Comparison of ENCODE assay signal across 20 cellular contexts in the genomic region with DNA sequence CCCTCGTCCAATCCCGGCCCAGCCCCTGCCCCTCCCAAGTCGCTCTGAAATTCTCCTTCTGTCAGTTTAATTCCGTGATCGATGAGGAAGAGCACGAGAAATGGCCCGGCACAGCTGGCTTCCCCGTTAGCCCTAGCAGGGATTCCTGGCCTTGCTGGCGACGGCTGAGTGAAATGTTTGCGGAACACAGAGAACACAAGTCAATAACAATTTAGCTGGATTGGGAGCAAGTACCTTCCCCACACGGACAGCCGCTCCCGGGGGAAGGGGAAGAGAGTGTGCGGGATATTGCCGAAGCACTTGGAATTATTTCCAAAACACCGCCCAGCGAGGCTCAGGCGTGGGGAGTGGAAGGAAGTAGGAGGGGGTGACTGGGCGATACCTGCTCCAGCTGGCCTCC.
DNase-seq lines count a peak whose midpoint lies in the region; ATAC-seq and TF ChIP-seq lines count a peak whose summit lies in the region.
"Had no signal": no experiment of that assay in that cellular context is flagged by ENCODE, and none has a peak within 500 bp of the region (broad histone marks: within the 10 kb centered on the region; RNA-seq: fewer than 3 reads in every experiment).

No MANE protein-coding gene starts in this region.

- no peak overlapping the region for H3K4me3 Mint-ChIP-seq in H9
- H3K4me3 Mint-ChIP-seq in endodermal cell = no peak overlapping the region
- H3K4me3 Mint-ChIP-seq in natural killer cell = no peak overlapping the region
- H3K4me3 Mint-ChIP-seq: activated T-helper 1 cell treated with anti-CD3 and anti-CD28 coated beads, Interleukin-12 subunit alpha, Interleukin-12 subunit beta, Interleukin-2, Interleukin-4 antibody, amounts not matched to agents 30 ng/mL and 10 ng/mL and 1 ng/mL, durations not matched to agents 14 hours and 24 hours and 36 hours had no signal

- H3K4me3 ChIP-seq in endodermal cell (ENCODE audit: low read length) (no peak overlapping the region), osteoblast (ENCODE audit: insufficient read depth, low read length) (peak overlapping the region; percentile 46)
- H3K4me3 ChIP-seq: cardiac muscle cell, lower lobe of right lung had no signal

- no peak overlapping the region for H2BK5ac ChIP-seq in H9 (ENCODE audit: insufficient read length, low read length)

- no peaks in the 10 kb centered on the region for H3K79me2 ChIP-seq in H9 (ENCODE audit: insufficient read depth, low read length)
- H3K79me2 ChIP-seq in osteoblast (ENCODE audit: insufficient read depth, low read length) = no peaks in the 10 kb centered on the region

- H3K36me3 Mint-ChIP-seq in H9 (ENCODE audit: insufficient read depth in 1 of 3, low read depth in 3 of 3) = peaks cover 0 to 2% (median 0%) of the 10 kb centered on the region in 3 experiments; a peak in 1 of 7 replicates
- no peaks in the 10 kb centered on the region for H3K36me3 Mint-ChIP-seq in endodermal cell (ENCODE audit: low read depth)
- no peaks in the 10 kb centered on the region for H3K36me3 Mint-ChIP-seq in natural killer cell

- H3K9me3 Mint-ChIP-seq in H9 (no peaks in the 10 kb centered on the region), endodermal cell (no peaks in the 10 kb centered on the region), natural killer cell (no peaks in the 10 kb centered on the region)
- H3K9me3 Mint-ChIP-seq: activated T-helper 1 cell treated with anti-CD3 and anti-CD28 coated beads, Interleukin-12 subunit alpha, Interleukin-12 subunit beta, Interleukin-2, Interleukin-4 antibody, amounts not matched to agents 30 ng/mL and 10 ng/mL and 1 ng/mL, durations not matched to agents 14 hours and 24 hours and 36 hours had no signal

- TF ChIP-seq CTCF in H9 (conservative IDR thresholded peaks at IDR 0.05) (no peak), endodermal cell (conservative IDR thresholded peaks at IDR 0.05) (no peak), osteoblast (IDR thresholded peaks at IDR 0.05; ENCODE audit: extremely low read depth, low read depth, low read length) (no peak), natural killer cell (IDR thresholded peaks at IDR 0.05) (no peak), GM13977 (IDR thresholded peaks at IDR 0.05; ENCODE audit: extremely low read depth, insufficient read depth, missing control alignments) (no peak)

- H2BK15ac ChIP-seq in H9 (ENCODE audit: low read depth, low read length) = no peak overlapping the region

- no peaks in the 10 kb centered on the region for H3K27me3 ChIP-seq in H9 (ENCODE audit: insufficient read depth, low read length)
- H3K27me3 ChIP-seq in endodermal cell (ENCODE audit: control insufficient read depth, insufficient read depth, low read length, poor library complexity, severe bottlenecking) = no peaks in the 10 kb centered on the region
- H3K27me3 ChIP-seq in osteoblast (ENCODE audit: insufficient read depth, low read length) = no peaks in the 10 kb centered on the region
- H3K27me3 ChIP-seq: cardiac muscle cell had no signal

- no peak overlapping the region for H3K18ac ChIP-seq in H9 (ENCODE audit: insufficient read length, low read depth, low read length)

- H3K27me3 Mint-ChIP-seq in H9 (ENCODE audit: low read depth) (no peaks in the 10 kb centered on the region), endodermal cell (ENCODE audit: insufficient read depth) (no peaks in the 10 kb centered on the region), natural killer cell (ENCODE audit: low read depth in 2 of 2) (no peaks in the 10 kb centered on the region)

- no peak overlapping the region for H4K91ac ChIP-seq in H9 (ENCODE audit: insufficient read length, low read depth, low read length)

- H2BK20ac ChIP-seq in H9 (ENCODE audit: low read depth, low read length, poor library complexity, severe bottlenecking) = no peak overlapping the region

- no peak overlapping the region for H3T11ph ChIP-seq in H9 (ENCODE audit: low read length)

- DNase-seq in H9 (no peak), NCI-H82 (lab: John Stamatoyannopoulos, UW) (peak; percentile 87), endodermal cell (no peak), osteoblast (ENCODE audit: insufficient read length, low spot score, missing footprints) (peak; percentile 90), natural killer cell (no peak), GM13977 (ENCODE audit: low spot score) (no peak), putamen (ENCODE audit: low spot score) (no peak)
- DNase-seq: activated naive CD4-positive, alpha-beta T cell treated with anti-CD3 and anti-CD28 coated beads, Interleukin-2, amount 50 U/mL, for 16 hours; amygdala; kidney; lower lobe of right lung; NCI-H2107; NCI-H524 treated with DMSO at 0.1 percent for 48 hours; occipital lobe; stimulated activated CD4-positive, alpha-beta T cell treated with anti-CD3 and anti-CD28 coated beads, Interleukin-4, amount 100 ng/mL, for 4 hours; stimulated activated naive CD8-positive, alpha-beta T cell treated with anti-CD3 and anti-CD28 coated beads, Interleukin-15, Interleukin-2, amounts not matched to agents 100 U/mL and 50 U/mL, for 24 hours had no signal

- H4K20me1 ChIP-seq in H9 (ENCODE audit: control insufficient read depth, insufficient read depth, insufficient read length) = no peaks in the 10 kb centered on the region
- H4K20me1 ChIP-seq in osteoblast (ENCODE audit: insufficient read depth, low read length) = peaks cover 36% of the 10 kb centered on the region

- no CpG with 5 or more reads among the region's 20 CpGs for WGBS in H9 (ENCODE audit: extremely low coverage, insufficient read length, low lambda C conversion rate)
- 83 to 92% methylated on average over 7 to 20 of the region's 20 CpGs for WGBS in endodermal cell (ENCODE audit: insufficient coverage in 1 of 2, insufficient read length in 1 of 2), 2 experiments

- no peak overlapping the region for H3K56ac ChIP-seq in H9 (ENCODE audit: insufficient read length, low read depth, low read length)

- no peak overlapping the region for H2BK12ac ChIP-seq in H9 (ENCODE audit: insufficient read length, low read depth, low read length)

- peak overlapping the region in 2 of 3 experiments; percentile 9 to 83; a peak in 3 of 7 replicates for H3K27ac Mint-ChIP-seq in H9
- H3K27ac Mint-ChIP-seq in endodermal cell = peak overlapping the region; percentile 18
- H3K27ac Mint-ChIP-seq in natural killer cell = no peak overlapping the region

- H2AFZ ChIP-seq in H9 (ENCODE audit: low read length) (no peak overlapping the region), osteoblast (ENCODE audit: low read length) (peak overlapping the region; percentile 5)

- H3K9me3 ChIP-seq in H9 (ENCODE audit: control insufficient read depth, low read depth, low read length) (no peaks in the 10 kb centered on the region), endodermal cell (ENCODE audit: control insufficient read depth, low read length) (no peaks in the 10 kb centered on the region), osteoblast (ENCODE audit: low read depth, low read length) (no peaks in the 10 kb centered on the region)
- H3K9me3 ChIP-seq: lower lobe of right lung had no signal

- H3K23me2 ChIP-seq in H9 (ENCODE audit: insufficient read length, low read depth, low read length, poor library complexity, severe bottlenecking) = no peaks in the 10 kb centered on the region

- H3K4me2 ChIP-seq in H9 (ENCODE audit: insufficient read depth, insufficient read length, low read length) (no peak overlapping the region), osteoblast (ENCODE audit: insufficient read depth, low read length) (peak overlapping the region; percentile 82)

- H3K36me3 ChIP-seq in endodermal cell (ENCODE audit: control insufficient read depth, insufficient read depth, low read length) (no peaks in the 10 kb centered on the region), osteoblast (ENCODE audit: insufficient read depth, low read length) (no peaks in the 10 kb centered on the region)
- H3K36me3 ChIP-seq: cardiac muscle cell, lower lobe of right lung had no signal

- H4K5ac ChIP-seq in H9 (ENCODE audit: insufficient read length, low read depth, low read length) = no peak overlapping the region

- intact Hi-C loops in natural killer cell (cut with micrococcal nuclease) = no loop called here

- no peak overlapping the region for H2AK5ac ChIP-seq in H9 (ENCODE audit: insufficient read length, low read length)

- H3K27ac ChIP-seq in H9 (ENCODE audit: insufficient read length, low read depth, low read length) (no peak overlapping the region), endodermal cell (ENCODE audit: low read depth, low read length) (peak overlapping the region; percentile 11), osteoblast (ENCODE audit: low read depth, low read length) (peak overlapping the region; percentile 35)
- H3K27ac ChIP-seq: cardiac muscle cell, lower lobe of right lung, RWPE1 had no signal

- H3K14ac ChIP-seq in H9 (ENCODE audit: insufficient read depth, low read length) = peak overlapping the region; percentile 63; the same call in 1 of the 2 replicates

- no peak overlapping the region for H4K8ac ChIP-seq in H9 (replicated peaks; ENCODE audit: insufficient read length, low read depth, low read length)

- in situ Hi-C loops in GM13977 (cut with MboI; ENCODE audit: low pct_unique_long_range_greater_than_20kb, low sequenced_read_pairs, unreplicated experiment) = no loop called here

- no peaks in the 10 kb centered on the region for H3K79me1 ChIP-seq in H9 (ENCODE audit: insufficient read depth, low read depth, low read length, poor library complexity, severe bottlenecking)

- H3K9ac ChIP-seq in H9 (ENCODE audit: extremely low read depth, insufficient read length, low read length) (no peak overlapping the region), endodermal cell (ENCODE audit: extremely low read depth, low read length, poor library complexity, severe bottlenecking) (no peak overlapping the region)

- H3K4me1 Mint-ChIP-seq in H9 (peaks cover 11 to 35% of the 10 kb centered on the region in 2 experiments), endodermal cell (peaks cover 13% of the 10 kb centered on the region), natural killer cell (peaks cover 0 to 4% of the 10 kb centered on the region in 2 donors)

- H3K4me1 ChIP-seq in H9 (ENCODE audit: insufficient read depth, low read length) (no peaks in the 10 kb centered on the region; the same call in 1 of the 2 replicates), endodermal cell (ENCODE audit: control insufficient read depth, insufficient read depth, low read length) (no peaks in the 10 kb centered on the region), osteoblast (ENCODE audit: insufficient read depth, low read length) (peaks cover 15% of the 10 kb centered on the region)
- H3K4me1 ChIP-seq: lower lobe of right lung had no signal

- no peak overlapping the region for H2BK120ac ChIP-seq in H9 (ENCODE audit: low read depth, low read length, poor library complexity, severe bottlenecking)

- H3K4ac ChIP-seq in H9 (ENCODE audit: low read depth, low read length) = no peak overlapping the region

- H3K23ac ChIP-seq in H9 (ENCODE audit: insufficient read length, low read depth, low read length) = no peak overlapping the region

- ATAC-seq in natural killer cell (no peak), HG03097 (IDR thresholded peaks at IDR 0.05; ENCODE audit: low FRiP score, unreplicated experiment) (no peak)
- ATAC-seq: lower lobe of right lung; stimulated activated naive CD8-positive, alpha-beta T cell treated with anti-CD3 and anti-CD28 coated beads, Interleukin-15, Interleukin-2, amounts not matched to agents 100 U/mL and 50 U/mL, for 24 hours had no signal

Comparison
In these comparisons a context has a peak if more than half of its experiments do, and no peak if none do; other contexts are left out.
1. DNase-seq: peak in NCI-H82 (single experiment) and osteoblast (single experiment); none in H9 (single experiment), endodermal cell (single experiment), natural killer cell (single experiment), GM13977 (single experiment) and putamen (single experiment).
2. H3K27ac Mint-ChIP-seq: peak in H9 (2 of 3) and endodermal cell (single experiment); none in natural killer cell (0 of 2).